ENCODE assay signal across 21 cellular contexts in genomic region chr2:392181-392920, GRCh38.
A peak's percentile ranks its signal among the peaks of the same experiment; 100 is the strongest.
DNase-seq lines count a peak whose midpoint lies in the region; ATAC-seq and TF ChIP-seq lines count a peak whose summit lies in the region.
"Had no signal": no experiment of that assay in that cellular context is flagged by ENCODE, and none has a peak within 500 bp of the region (broad histone marks: within the 10 kb centered on the region; RNA-seq: fewer than 3 reads in every experiment).

No MANE protein-coding gene starts in this region.

- H3K4me1 ChIP-seq in DND-41 (ENCODE audit: insufficient read depth, low read length): peaks cover 38% of the 10 kb centered on the region
- no peaks in the 10 kb centered on the region for H3K4me1 ChIP-seq in endodermal cell (ENCODE audit: control insufficient read depth, insufficient read depth, low read length)
- peaks cover 15 to 25% of the 10 kb centered on the region in 2 donors for H3K4me1 ChIP-seq in neuronal stem cell (ENCODE audit: control insufficient read depth in 2 of 2, insufficient read depth in 1 of 2, low read depth in 1 of 2, low read length in 2 of 2)
- H3K4me1 ChIP-seq: SJCRH30 had no signal

- no peak overlapping the region for H3K9ac ChIP-seq in DND-41 (ENCODE audit: low read depth, low read length)
- H3K9ac ChIP-seq in endodermal cell (ENCODE audit: extremely low read depth, low read length, poor library complexity, severe bottlenecking): no peak overlapping the region
- H3K9ac ChIP-seq in neuronal stem cell (ENCODE audit: low read depth, low read length, poor library complexity): no peak overlapping the region

- H3K79me1 ChIP-seq in neuronal stem cell (ENCODE audit: low read depth, low read length): peaks cover 2% of the 10 kb centered on the region

- H3K4ac ChIP-seq in neuronal stem cell (ENCODE audit: low read length): peak overlapping the region; percentile 90

- peak overlapping the region; percentile 60 for H4K91ac ChIP-seq in neuronal stem cell (ENCODE audit: low read depth, low read length, poor library complexity)

- TF ChIP-seq CTCF in DND-41 (IDR thresholded peaks at IDR 0.05; ENCODE audit: borderline replicate concordance, extremely low read depth, low read length, poor library complexity, severe bottlenecking) (no peak), RWPE1 (conservative IDR thresholded peaks at IDR 0.05; ENCODE audit: low read depth) (no peak), endodermal cell (conservative IDR thresholded peaks at IDR 0.05) (no peak)

- H3K79me2 ChIP-seq in DND-41 (ENCODE audit: insufficient read depth, low read length): no peaks in the 10 kb centered on the region

- no peak overlapping the region for H3K27ac Mint-ChIP-seq in endodermal cell
- H3K27ac Mint-ChIP-seq in stimulated activated effector memory CD8-positive, alpha-beta T cell treated with anti-CD3 and anti-CD28 coated beads, Interleukin-12 subunit alpha, Interleukin-12 subunit beta, amount 100 ng/mL, for 72 hours: no peak overlapping the region
- H3K27ac Mint-ChIP-seq: IgD-negative memory B cell had no signal

- POLR2A ChIA-PET in RWPE1 (lab: Yijun Ruan, JAX; ENCODE audit: low non-redundant PET): no interaction called here

- H2AFZ ChIP-seq in DND-41 (ENCODE audit: low read depth, low read length): no peak overlapping the region
- no peak overlapping the region for H2AFZ ChIP-seq in neuronal stem cell (ENCODE audit: low read length)

- H3K27me3 ChIP-seq in DND-41 (ENCODE audit: insufficient read depth, low read length, poor library complexity) (no peaks in the 10 kb centered on the region), endodermal cell (ENCODE audit: control insufficient read depth, insufficient read depth, low read length, poor library complexity, severe bottlenecking) (no peaks in the 10 kb centered on the region), neuronal stem cell (ENCODE audit: control insufficient read depth in 3 of 3, insufficient read depth in 3 of 3, low read depth in 1 of 3, low read length in 3 of 3) (no peaks in the 10 kb centered on the region)

- H3K9me3 Mint-ChIP-seq in endodermal cell: no peaks in the 10 kb centered on the region
- peaks cover 4% of the 10 kb centered on the region for H3K9me3 Mint-ChIP-seq in stimulated activated effector memory CD8-positive, alpha-beta T cell treated with anti-CD3 and anti-CD28 coated beads, Interleukin-12 subunit alpha, Interleukin-12 subunit beta, amount 100 ng/mL, for 72 hours
- H3K9me3 Mint-ChIP-seq: CD8-positive, alpha-beta memory T cell; IgD-negative memory B cell had no signal

- H3K4me1 Mint-ChIP-seq in endodermal cell: no peaks in the 10 kb centered on the region
- peaks cover 17% of the 10 kb centered on the region for H3K4me1 Mint-ChIP-seq in stimulated activated effector memory CD8-positive, alpha-beta T cell treated with anti-CD3 and anti-CD28 coated beads, Interleukin-12 subunit alpha, Interleukin-12 subunit beta, amount 100 ng/mL, for 72 hours

- H2AK5ac ChIP-seq in neuronal stem cell (ENCODE audit: low read depth, low read length): peak overlapping the region; percentile 88

- no peak overlapping the region for H2BK120ac ChIP-seq in neuronal stem cell (ENCODE audit: low read depth, low read length)

- ATAC-seq in DND-41 (ENCODE audit: insufficient read depth, low read depth): no peak
- no peak for ATAC-seq in stimulated activated effector memory CD8-positive, alpha-beta T cell treated with anti-CD3 and anti-CD28 coated beads, Interleukin-12 subunit alpha, Interleukin-12 subunit beta, amount 100 ng/mL, for 72 hours

- peak overlapping the region; percentile 91 for H2BK15ac ChIP-seq in neuronal stem cell (ENCODE audit: low read length)

- H3K4me3 Mint-ChIP-seq in endodermal cell: no peak overlapping the region
- no peak overlapping the region for H3K4me3 Mint-ChIP-seq in stimulated activated effector memory CD8-positive, alpha-beta T cell treated with anti-CD3 and anti-CD28 coated beads, Interleukin-12 subunit alpha, Interleukin-12 subunit beta, amount 100 ng/mL, for 72 hours

- no peak overlapping the region for H2BK5ac ChIP-seq in neuronal stem cell (ENCODE audit: low read length)

- H4K20me1 ChIP-seq in DND-41 (ENCODE audit: insufficient read depth, low read length): no peaks in the 10 kb centered on the region

- peak overlapping the region; percentile 63 for H2BK12ac ChIP-seq in neuronal stem cell (ENCODE audit: low read length)

- no peaks in the 10 kb centered on the region for H3K9me3 ChIP-seq in DND-41 (ENCODE audit: insufficient read depth, low read length, severe bottlenecking)
- H3K9me3 ChIP-seq in endodermal cell (ENCODE audit: control insufficient read depth, low read length): peaks cover 10% of the 10 kb centered on the region
- H3K9me3 ChIP-seq in neuronal stem cell (replicated peaks in 1 of 2; ENCODE audit: control insufficient read depth in 2 of 2, insufficient read depth in 1 of 2, low read depth in 1 of 2, low read length in 2 of 2): peaks cover 2 to 19% of the 10 kb centered on the region in 2 donors
- H3K9me3 ChIP-seq: SJCRH30 had no signal

- H3K23ac ChIP-seq in neuronal stem cell (ENCODE audit: low read depth, low read length, poor library complexity): peak overlapping the region; percentile 94

- H3K14ac ChIP-seq in neuronal stem cell (ENCODE audit: low read length): no peak overlapping the region

- H3K4me2 ChIP-seq in DND-41 (ENCODE audit: insufficient read depth, low read length): peak overlapping the region; percentile 91; the same call in 1 of the 2 replicates
- no peak overlapping the region for H3K4me2 ChIP-seq in neuronal stem cell (ENCODE audit: insufficient read depth, low read length, poor library complexity, severe bottlenecking)

- no peak for DNase-seq in DND-41
- DNase-seq in RWPE1 (ENCODE audit: low spot score): no peak
- DNase-seq in endodermal cell: peak; percentile 59
- DNase-seq in neuronal stem cell (ENCODE audit: low spot score): no peak
- no peak for DNase-seq in NCI-H1105 treated with DMSO at 0.1 percent for 48 hours (lab: John Stamatoyannopoulos, UW)
- DNase-seq in NOMO-1 treated with DMSO at 0.1 percent for 48 hours (lab: John Stamatoyannopoulos, UW; ENCODE audit: unreplicated experiment): no peak
- no peak for DNase-seq in stimulated activated effector memory CD8-positive, alpha-beta T cell treated with anti-CD3 and anti-CD28 coated beads, Interleukin-12 subunit alpha, Interleukin-12 subunit beta, amount 100 ng/mL, for 72 hours (ENCODE audit: low spot score in 2 of 2)
- no peak for DNase-seq in stimulated activated naive CD4-positive, alpha-beta T cell treated with Interleukin-2 at 50 U/mL for 16 hours (lab: John Stamatoyannopoulos, UW)
- DNase-seq: AML-193, Calu3, DMS153, Kasumi-1, NCI-H1417, NCI-H1694 treated with DMSO at 0.1 percent for 48 hours, NCI-H2081 treated with DMSO at 0.1 percent for 48 hours, NCI-H446, NCI-H526 treated with DMSO at 0.1 percent for 48 hours, SJCRH30 had no signal

- CTCF ChIA-PET in RWPE1 (lab: Yijun Ruan, JAX): no interaction called here

- no peaks in the 10 kb centered on the region for H3K36me3 Mint-ChIP-seq in endodermal cell (ENCODE audit: low read depth)
- H3K36me3 Mint-ChIP-seq in stimulated activated effector memory CD8-positive, alpha-beta T cell treated with anti-CD3 and anti-CD28 coated beads, Interleukin-12 subunit alpha, Interleukin-12 subunit beta, amount 100 ng/mL, for 72 hours: no peaks in the 10 kb centered on the region
- H3K36me3 Mint-ChIP-seq: CD8-positive, alpha-beta memory T cell had no signal

- no peak overlapping the region for H4K8ac ChIP-seq in neuronal stem cell (ENCODE audit: low read depth, low read length)

- H3K4me3 ChIP-seq in DND-41 (ENCODE audit: low read depth in 1 of 2, low read length in 2 of 2) (no peak overlapping the region), endodermal cell (ENCODE audit: low read length) (no peak overlapping the region), neuronal stem cell (ENCODE audit: low read length in 2 of 2) (no peak overlapping the region)
- H3K4me3 ChIP-seq: SJCRH30 had no signal

- H3K36me3 ChIP-seq in DND-41 (ENCODE audit: insufficient read depth, low read length) (no peaks in the 10 kb centered on the region), endodermal cell (ENCODE audit: control insufficient read depth, insufficient read depth, low read length) (no peaks in the 10 kb centered on the region), neuronal stem cell (replicated peaks in 1 of 2; ENCODE audit: control insufficient read depth in 2 of 2, insufficient read depth in 2 of 2, low read length in 2 of 2) (no peaks in the 10 kb centered on the region)
- H3K36me3 ChIP-seq: SJCRH30 had no signal

- peak overlapping the region; percentile 94; the same call in 1 of the 2 replicates for H3K27ac ChIP-seq in DND-41 (ENCODE audit: low read length)
- peak overlapping the region; percentile 72 for H3K27ac ChIP-seq in RWPE1
- no peak overlapping the region for H3K27ac ChIP-seq in endodermal cell (ENCODE audit: low read depth, low read length)
- H3K27ac ChIP-seq in neuronal stem cell (replicated peaks; ENCODE audit: low read length): no peak overlapping the region
- H3K27ac ChIP-seq: C4-2B, SJCRH30 had no signal

- 89 to 90% methylated on average over 21 to 32 of the region's 32 CpGs for WGBS in endodermal cell (ENCODE audit: insufficient coverage in 1 of 2, insufficient read length in 1 of 2), 2 experiments
- no CpG with 5 or more reads among the region's 32 CpGs for WGBS in neuronal stem cell (ENCODE audit: extremely low coverage in 2 of 2, insufficient read length in 2 of 2, insufficient replicate concordance in 1 of 2), 2 donors

- peaks cover 2% of the 10 kb centered on the region for H3K27me3 Mint-ChIP-seq in endodermal cell (ENCODE audit: insufficient read depth)
- H3K27me3 Mint-ChIP-seq: IgD-negative memory B cell had no signal

- H3K18ac ChIP-seq in neuronal stem cell (ENCODE audit: low read length): peak overlapping the region; percentile 65

Comparison
In these comparisons a context has a peak if more than half of its experiments do, and no peak if none do; other contexts are left out.
1. H3K27ac ChIP-seq: peak in DND-41 (single experiment) and RWPE1 (single experiment); none in endodermal cell (single experiment) and neuronal stem cell (single experiment).